ENCODE assay signal across 2 cellular contexts in the genomic region with DNA sequence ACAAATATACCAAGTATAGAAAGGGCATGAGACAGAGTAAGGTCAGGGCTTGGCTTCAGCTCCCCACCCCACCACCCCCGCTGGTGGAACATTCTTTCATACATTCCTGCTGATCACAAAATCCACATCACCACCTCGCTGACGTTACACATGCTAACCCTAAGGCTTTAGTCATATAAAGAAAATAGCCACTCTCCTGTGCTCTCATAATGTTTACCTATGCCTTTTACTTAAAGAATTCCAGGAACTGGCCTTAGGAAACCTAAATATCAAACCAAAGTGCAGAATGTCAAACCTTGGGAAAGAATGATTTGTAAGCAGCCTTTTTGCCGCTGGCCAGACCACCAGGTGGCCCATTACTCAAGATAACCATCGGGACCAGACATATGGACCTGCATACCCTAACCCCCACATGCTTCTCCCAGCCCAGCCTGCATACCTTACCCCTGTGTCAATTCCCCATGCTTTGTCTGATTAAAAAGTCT.
A peak's percentile ranks its signal among the peaks of the same experiment; 100 is the strongest.
TF ChIP-seq lines count a peak whose summit lies in the region.

No MANE protein-coding gene starts in this region.

TF ChIP-seq in GM23338, 12 proteins besides CTCF, POLR2A, EP300 and RAD21 (continued from another document):
- TF ChIP-seq REST (IDR thresholded peaks at IDR 0.05; ENCODE audit: unreplicated experiment) = no peak
- TF ChIP-seq ZNF331 (CRISPR knock-in tag; IDR thresholded peaks at IDR 0.05; ENCODE audit: low read depth) = no peak
- no peak for TF ChIP-seq CREB1 (CRISPR knock-in tag; IDR thresholded peaks at IDR 0.05; ENCODE audit: low read depth)
- no peak for TF ChIP-seq POLR2AphosphoS5 (IDR thresholded peaks at IDR 0.05; ENCODE audit: low read depth)
- TF ChIP-seq STAT1 (IDR thresholded peaks at IDR 0.05; ENCODE audit: unreplicated experiment) = no peak
- no peak for TF ChIP-seq ZNF462 (CRISPR knock-in tag; IDR thresholded peaks at IDR 0.05)
- no peak for TF ChIP-seq NANOG (IDR thresholded peaks at IDR 0.05; ENCODE audit: borderline replicate concordance)
TF ChIP-seq in GM23338: peak in this region for 0.

TF ChIP-seq in SK-N-SH, 30 proteins besides CTCF, POLR2A, EP300 and RAD21 (continued from another document):
- no peak for TF ChIP-seq USF2 (IDR thresholded peaks at IDR 0.05; ENCODE audit: borderline replicate concordance, low read depth, low read length)
- TF ChIP-seq JUND (IDR thresholded peaks at IDR 0.05) = 0 out of 2 replicates have a peak, but pooled peaks have one; percentile 2
- no peak for TF ChIP-seq USF1 (IDR thresholded peaks at IDR 0.05; ENCODE audit: borderline replicate concordance, low read depth)
- TF ChIP-seq TCF12 (IDR thresholded peaks at IDR 0.05) = peak; percentile 77
- no peak for TF ChIP-seq CHD2 (IDR thresholded peaks at IDR 0.05; ENCODE audit: low read length, partially characterized antibody)
- TF ChIP-seq SMC3 (IDR thresholded peaks at IDR 0.05; ENCODE audit: low read depth, low read length) = no peak
- TF ChIP-seq RFX5 (IDR thresholded peaks at IDR 0.05; ENCODE audit: low read length) = no peak
- no peak for TF ChIP-seq TEAD4 (IDR thresholded peaks at IDR 0.05; ENCODE audit: borderline replicate concordance, insufficient read depth)
- TF ChIP-seq REST (IDR thresholded peaks at IDR 0.05; ENCODE audit: low read depth, low read length) = no peak
- TF ChIP-seq RXRA (IDR thresholded peaks at IDR 0.05; ENCODE audit: borderline replicate concordance, low read depth) = no peak
- TF ChIP-seq FOXM1 (IDR thresholded peaks at IDR 0.05; ENCODE audit: low read depth) = no peak
- TF ChIP-seq NRF1 (IDR thresholded peaks at IDR 0.05; ENCODE audit: low read depth, low read length) = no peak
- TF ChIP-seq IRF3 (IDR thresholded peaks at IDR 0.05; ENCODE audit: low read depth, low read length) = no peak
- no peak for TF ChIP-seq POLR2AphosphoS5 (IDR thresholded peaks at IDR 0.05; ENCODE audit: low read depth, low read length)
- TF ChIP-seq EZH2phosphoT487 (IDR thresholded peaks at IDR 0.05; ENCODE audit: borderline replicate concordance, low read depth) = no peak
